ENCODE assay signal across 9 cellular contexts in genomic region chr19:34482380-34483250, GRCh38. TPM values are rescaled to one million over a fixed set of nuclear protein-coding genes. Genes with fewer than 3 reads are reported as not detected.
DNase-seq lines count a peak whose midpoint lies in the region; ATAC-seq and TF ChIP-seq lines count a peak whose summit lies in the region.
"Had no signal": no experiment of that assay in that cellular context is flagged by ENCODE, and none has a peak within 500 bp of the region (broad histone marks: within the 10 kb centered on the region; RNA-seq: fewer than 3 reads in every experiment).

No MANE protein-coding gene starts in this region.

- H3K4me1 Mint-ChIP-seq in T-helper 1 cell treated with Interleukin-12 subunit alpha and Interleukin-12 subunit beta and Interleukin-4 antibody, amounts not matched to agents 30 μg/mL and 1 μg/mL, for 36 hours (ENCODE audit: low read depth): peaks cover 3% of the 10 kb centered on the region

- peak overlapping the region; percentile 57 for H3K4me3 Mint-ChIP-seq in T-helper 1 cell treated with Interleukin-12 subunit alpha and Interleukin-12 subunit beta and Interleukin-4 antibody, amounts not matched to agents 30 μg/mL and 1 μg/mL, for 36 hours

- H3K27me3 ChIP-seq in breast epithelium (no peaks in the 10 kb centered on the region), left lung (peaks cover 2 to 59% of the 10 kb centered on the region in 2 donors), thyroid gland (no peaks in the 10 kb centered on the region)
- H3K27me3 ChIP-seq: BLaER1 treated with 17β-estradiol and CSF1 and Interleukin-3, amounts not matched to agents 10 nM and 100 nM had no signal

- H3K9me3 Mint-ChIP-seq in T-helper 1 cell treated with Interleukin-12 subunit alpha and Interleukin-12 subunit beta and Interleukin-4 antibody, amounts not matched to agents 30 μg/mL and 1 μg/mL, for 36 hours: no peaks in the 10 kb centered on the region

- intact Hi-C loops in breast epithelium (cut with DNase I; ENCODE audit: low total_unique reads): loop anchor here (2.0 kb wide), 1 partner anchor 22 kb away; no protein-coding TSS in a partner anchor
- intact Hi-C loops in left lung (cut with DNase I): no loop called here
- intact Hi-C loops in thyroid gland (cut with DNase I): no loop called here

- WGBS in thyroid gland, 2 donors: 22 to 31% methylated on average over 17 to 20 of the region's 72 CpGs

- TF ChIP-seq POLR2A in breast epithelium (IDR thresholded peaks at IDR 0.05) (no peak), thyroid gland (IDR thresholded peaks at IDR 0.05) (no peak)

- peak; percentile 24 for ATAC-seq in left lung
- ATAC-seq in GM18867 (IDR thresholded peaks at IDR 0.05; ENCODE audit: unreplicated experiment): no peak
- no peak for ATAC-seq in GM18858 (IDR thresholded peaks at IDR 0.05; ENCODE audit: unreplicated experiment)

- peaks cover 2% of the 10 kb centered on the region for H3K36me3 Mint-ChIP-seq in T-helper 1 cell treated with Interleukin-12 subunit alpha and Interleukin-12 subunit beta and Interleukin-4 antibody, amounts not matched to agents 30 μg/mL and 1 μg/mL, for 36 hours (ENCODE audit: low read depth)

- H3K4me3 ChIP-seq in breast epithelium: peak overlapping the region; percentile 62 to 90 (median 72)
- peak overlapping the region; percentile 45 to 51 for H3K4me3 ChIP-seq in left lung
- H3K4me3 ChIP-seq in thyroid gland (replicated peaks in 1 of 3): peak overlapping the region; percentile 20 to 46 (median 30)
- H3K4me3 ChIP-seq: BLaER1 treated with 17β-estradiol and CSF1 and Interleukin-3, amounts not matched to agents 10 nM and 100 nM had no signal

- peaks cover 0 to 6% of the 10 kb centered on the region in 2 donors for H3K4me1 ChIP-seq in breast epithelium
- H3K4me1 ChIP-seq in left lung: peaks cover 0 to 23% of the 10 kb centered on the region in 2 donors
- H3K4me1 ChIP-seq in thyroid gland: peaks cover 11 to 16% of the 10 kb centered on the region in 2 donors

- no peaks in the 10 kb centered on the region for H3K36me3 ChIP-seq in breast epithelium
- no peaks in the 10 kb centered on the region for H3K36me3 ChIP-seq in left lung
- no peaks in the 10 kb centered on the region for H3K36me3 ChIP-seq in thyroid gland
- H3K36me3 ChIP-seq: BLaER1 treated with 17β-estradiol and CSF1 and Interleukin-3, amounts not matched to agents 10 nM and 100 nM had no signal

- TF ChIP-seq CTCF in breast epithelium (IDR thresholded peaks at IDR 0.05): no peak
- no peak for TF ChIP-seq CTCF in left lung (IDR thresholded peaks at IDR 0.05)
- no peak for TF ChIP-seq CTCF in thyroid gland (IDR thresholded peaks at IDR 0.05)

- H3K9me3 ChIP-seq in breast epithelium: no peaks in the 10 kb centered on the region
- no peaks in the 10 kb centered on the region for H3K9me3 ChIP-seq in left lung
- no peaks in the 10 kb centered on the region for H3K9me3 ChIP-seq in thyroid gland

- H3K27ac Mint-ChIP-seq in T-helper 1 cell treated with Interleukin-12 subunit alpha and Interleukin-12 subunit beta and Interleukin-4 antibody, amounts not matched to agents 30 μg/mL and 1 μg/mL, for 36 hours: no peak overlapping the region

- H3K27me3 Mint-ChIP-seq in T-helper 1 cell treated with Interleukin-12 subunit alpha and Interleukin-12 subunit beta and Interleukin-4 antibody, amounts not matched to agents 30 μg/mL and 1 μg/mL, for 36 hours (ENCODE audit: low read depth): peaks cover 56% of the 10 kb centered on the region

- no peak for DNase-seq in T-helper 1 cell
- no peak for DNase-seq in breast epithelium (ENCODE audit: low spot score in 2 of 2)
- DNase-seq in left lung: peak in 1 of 2 donors; percentile 80
- peak; percentile 23 to 33 for DNase-seq in thyroid gland
- no peak for DNase-seq in SIG-M5 treated with dmso at 0.1 percent for 504 hours (lab: John Stamatoyannopoulos, UW; ENCODE audit: unreplicated experiment)

- peak overlapping the region; percentile 57 to 91 for H3K27ac ChIP-seq in breast epithelium
- H3K27ac ChIP-seq in left lung: peak overlapping the region in 1 of 2 donors; percentile 55
- no peak overlapping the region for H3K27ac ChIP-seq in thyroid gland
- H3K27ac ChIP-seq: BLaER1 treated with 17β-estradiol and CSF1 and Interleukin-3, amounts not matched to agents 10 nM and 100 nM had no signal

RNA-seq across cellular contexts. Expression of gene WTIP, which starts 1.1 kb away (rescaled TPM):
- 10 to 100 TPM; 11.9 to 20.6 (median 14.9) TPM for total RNA-seq in breast epithelium
- 10 to 100 TPM; 19.1 to 39.3 TPM for total RNA-seq in left lung
- total RNA-seq in thyroid gland: 10 to 100 TPM; 14.1 to 22.1 (median 16.7) TPM

RNA-seq across cellular contexts. Expression of gene UBA2, which starts 54.4 kb away (rescaled TPM):
- total RNA-seq in breast epithelium: 100 to 1,000 TPM; 105 to 176 (median 127) TPM
- total RNA-seq in left lung: 10 to 100 TPM; 61.1 to 69.1 TPM
- total RNA-seq in thyroid gland: 100 to 1,000 TPM in 2 of 4 donors, 10 to 100 TPM in 2; 70.3 to 108 (median 97.7) TPM

Comparison
In these comparisons a context has a peak if more than half of its experiments do, and no peak if none do; other contexts are left out.
1. DNase-seq: peak in thyroid gland (2 of 2); none in T-helper 1 cell (0 of 5), breast epithelium (0 of 2) and SIG-M5 treated with dmso at 0.1 percent for 504 hours (single experiment).
2. H3K27ac ChIP-seq: peak in breast epithelium (2 of 2); none in thyroid gland (0 of 3).
3. Peak in every context shown above with its lines, with median percentiles within 50 percentile points of each other: H3K4me3 ChIP-seq.